34 cellular contexts compared by ENCODE assay signal in genomic region chr5:136439367-136439766, GRCh38.
"Had no signal": no experiment of that assay in that cellular context is flagged by ENCODE, and none has a peak within 500 bp of the region (broad histone marks: within the 10 kb centered on the region; RNA-seq: fewer than 3 reads in every experiment).

No MANE protein-coding gene starts in this region.

- H3K4me3 ChIP-seq: MG63 had no signal

- H3K9ac ChIP-seq: KMS-11 had no signal

- H3K27ac ChIP-seq: KMS-11 had no signal

- H3K4me2 ChIP-seq: KMS-11 had no signal

- H3K36me3 ChIP-seq: MG63 had no signal

- DNase-seq: Karpas-422, Kasumi-1, KG1, MG63, MM.1S, MV-4-11, NCI-H1048, NCI-H1092, NCI-H1092 treated with DMSO at 0.1 percent for 48 hours, NCI-H1105, NCI-H1105 treated with DMSO at 0.1 percent for 48 hours, NCI-H1417, NCI-H1417 treated with DMSO at 0.1 percent for 48 hours, NCI-H1436, NCI-H1436 treated with DMSO at 0.1 percent for 48 hours, NCI-H146, NCI-H1694, NCI-H1694 treated with DMSO at 0.1 percent for 48 hours, NCI-H187, NCI-H187 treated with DMSO at 0.1 percent for 48 hours, NCI-H1930, NCI-H2029, NCI-H2029 treated with DMSO at 0.1 percent for 48 hours, NCI-H2081, NCI-H2081 treated with DMSO at 0.1 percent for 48 hours, NCI-H2107, NCI-H2171, NCI-H2171 treated with DMSO at 0.1 percent for 48 hours, NCI-H226, NCI-H345, NCI-H446, NCI-H446 treated with DMSO at 0.1 percent for 48 hours, NCI-H510A had no signal
